In the genomic region with DNA sequence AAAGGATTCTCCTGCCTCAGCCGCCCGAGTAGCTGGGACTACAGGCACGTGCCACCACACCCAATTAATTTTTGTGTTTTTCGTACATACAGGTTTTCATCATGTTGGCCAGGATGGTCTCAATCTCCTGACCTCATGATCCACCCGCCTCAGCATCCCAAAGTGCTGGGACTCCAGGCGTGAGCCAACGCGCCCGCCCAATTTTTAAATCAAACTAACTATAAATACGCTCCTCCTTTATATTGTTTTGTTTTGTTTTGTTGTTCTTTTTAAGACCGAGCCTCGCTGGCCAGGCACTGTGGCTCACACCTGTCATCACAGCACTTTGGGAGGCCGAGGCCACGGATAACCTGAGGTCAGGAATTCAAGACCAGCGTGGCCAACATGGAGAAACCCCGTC, we compare ENCODE assay signal across 26 cellular contexts.
"Had no signal": no experiment of that assay in that cellular context is flagged by ENCODE, and none has a peak within 500 bp of the region (broad histone marks: within the 10 kb centered on the region; RNA-seq: fewer than 3 reads in every experiment).

No MANE protein-coding gene starts in this region.

- ATAC-seq: effector memory CD8-positive, alpha-beta T cell; heart right ventricle; left colon; naive thymus-derived CD8-positive, alpha-beta T cell; pancreas; sciatic nerve had no signal

- H3K27ac Mint-ChIP-seq: effector memory CD8-positive, alpha-beta T cell; immature natural killer cell; nephron progenitor cell had no signal

- H3K36me3 Mint-ChIP-seq: immature natural killer cell had no signal

- H3K9me3 Mint-ChIP-seq: effector memory CD8-positive, alpha-beta T cell; immature natural killer cell; naive thymus-derived CD8-positive, alpha-beta T cell; nephron progenitor cell had no signal

- DNase-seq: effector memory CD8-positive, alpha-beta T cell; erythroblast; esophagus squamous epithelium; foreskin melanocyte; glutamatergic neuron; heart right ventricle; hippocampal formation; immature natural killer cell; islet precursor cell; kidney glomerular epithelial cell; left colon; left ventricle myocardium inferior; mammary epithelial cell; mesendoderm; naive thymus-derived CD8-positive, alpha-beta T cell; nephron progenitor cell; pancreas; stimulated activated CD4-positive, alpha-beta T cell treated with anti-CD3 and anti-CD28 coated beads, Interleukin-12 subunit alpha, Interleukin-12 subunit beta, amount 100 ng/mL, for 4 hours; stimulated activated CD4-positive, alpha-beta T cell treated with anti-CD3 and anti-CD28 coated beads, Interleukin-1b, Interleukin-23, amount 100 ng/mL, for 48 hours; stimulated activated CD4-positive, alpha-beta T cell treated with anti-CD3 and anti-CD28 coated beads, Interleukin-4, amount 100 ng/mL, for 1 hour; stimulated activated CD8-positive, alpha-beta memory T cell treated with anti-CD3 and anti-CD28 coated beads, Interleukin-4, amount 100 ng/mL, for 48 hours; stimulated activated naive CD4-positive, alpha-beta T cell treated with Interleukin-2 at 50 U/mL for 16 hours; stomach; thyroid gland; trophoblast cell had no signal

- H3K4me3 Mint-ChIP-seq: effector memory CD8-positive, alpha-beta T cell; nephron progenitor cell had no signal
